ENCODE assay signal across 1 cellular context in genomic region chr2:177265834-177266817, GRCh38.
TF ChIP-seq lines count a peak whose summit lies in the region.

No MANE protein-coding gene starts in this region.

TF ChIP-seq in K562, 482 proteins besides CTCF, POLR2A, EP300 and RAD21 (continued from another document and continues in another):
- peak; percentile 25; the same call in 1 of the 2 replicates for TF ChIP-seq MGA (IDR thresholded peaks at IDR 0.05)
- no peak for TF ChIP-seq PYGO2 (tag; IDR thresholded peaks at IDR 0.05)
- no peak for TF ChIP-seq RBM39 (optimal IDR thresholded peaks at IDR 0.05; ENCODE audit: low read depth, low read length)
- 0 out of 2 replicates have a peak, but pooled peaks have one; percentile 8 for TF ChIP-seq ZNF766 (CRISPR knock-in tag; conservative IDR thresholded peaks at IDR 0.05)
- no peak for TF ChIP-seq YY1 (IDR thresholded peaks at IDR 0.05; ENCODE audit: borderline replicate concordance in 1 of 3, control insufficient read depth in 1 of 3, extremely low read depth in 1 of 3, insufficient read depth in 3 of 3, insufficient read length in 1 of 3, insufficient replicate concordance in 2 of 3, low read depth in 1 of 3, low read length in 2 of 3)
- no peak for TF ChIP-seq ZNF77 (CRISPR knock-in tag; IDR thresholded peaks at IDR 0.05)
- TF ChIP-seq ZBTB9 (CRISPR knock-in tag; IDR thresholded peaks at IDR 0.05) = no peak
- TF ChIP-seq ZBTB5 (IDR thresholded peaks at IDR 0.05) = no peak
- peak; percentile 56 for TF ChIP-seq CBFA2T2 (conservative IDR thresholded peaks at IDR 0.05)
- no peak for TF ChIP-seq TCF15 (CRISPR knock-in tag; IDR thresholded peaks at IDR 0.05)
- TF ChIP-seq ZNF408 (CRISPR knock-in tag; IDR thresholded peaks at IDR 0.05; ENCODE audit: low read depth) = no peak
- TF ChIP-seq MAFG (tag; conservative IDR thresholded peaks at IDR 0.05) = peak; percentile 43
- no peak for TF ChIP-seq TAF9B (IDR thresholded peaks at IDR 0.05; ENCODE audit: partially characterized antibody)
- TF ChIP-seq TEAD4 (IDR thresholded peaks at IDR 0.05; ENCODE audit: low read length) = peak; percentile 85
- TF ChIP-seq TEAD4 (CRISPR knock-in tag; IDR thresholded peaks at IDR 0.05; ENCODE audit: borderline replicate concordance) = no peak
- TF ChIP-seq PTTG1 (tag; IDR thresholded peaks at IDR 0.05; ENCODE audit: low read depth) = 0 out of 2 replicates have a peak, but pooled peaks have one; percentile 12
- peak; percentile 46; the same call in 1 of the 2 replicates for TF ChIP-seq ELF1 (tag; IDR thresholded peaks at IDR 0.05)
- 0 out of 4 replicates have a peak, but pooled peaks of 1 of the 2 experiments have one; percentile 53 for TF ChIP-seq ZMIZ1 (IDR thresholded peaks at IDR 0.05; ENCODE audit: low read depth in 2 of 2, low read length in 2 of 2)
- TF ChIP-seq MAFF (IDR thresholded peaks at IDR 0.05; ENCODE audit: low read length) = peak; percentile 81; the same call in 1 of the 2 replicates
- TF ChIP-seq FOXP1 (CRISPR knock-in tag; IDR thresholded peaks at IDR 0.05) = no peak
- TF ChIP-seq HNRNPLL (IDR thresholded peaks at IDR 0.05; ENCODE audit: low read depth, low read length, poor library complexity, severe bottlenecking) = no peak
- no peak for TF ChIP-seq ZNF407 (IDR thresholded peaks at IDR 0.05; ENCODE audit: low read depth)
- no peak; the same call in 1 of the 2 replicates for TF ChIP-seq ZNF644 (tag; IDR thresholded peaks at IDR 0.05; ENCODE audit: low read depth)
